In genomic region chr2:10196948-10197717, GRCh38 we compare ENCODE assay signal across 27 cellular contexts.
"Had no signal": no experiment of that assay in that cellular context is flagged by ENCODE, and none has a peak within 500 bp of the region (broad histone marks: within the 10 kb centered on the region; RNA-seq: fewer than 3 reads in every experiment).

No MANE protein-coding gene starts in this region.

- H3K4me3 ChIP-seq: coronary artery, esophagus muscularis mucosa, gastroesophageal sphincter, heart right ventricle, lung, neural progenitor cell, pancreas, smooth muscle cell, testis, tibial artery had no signal

- H3K4me1 Mint-ChIP-seq: naive thymus-derived CD4-positive, alpha-beta T cell had no signal

- H3K9ac ChIP-seq: neural progenitor cell had no signal

- FAIRE-seq: endothelial cell of umbilical vein, keratinocyte, pancreas had no signal

- H3K9me3 Mint-ChIP-seq: naive thymus-derived CD4-positive, alpha-beta T cell had no signal

- H3K4me2 ChIP-seq: neural progenitor cell, smooth muscle cell had no signal

- H3K4me1 ChIP-seq: foreskin keratinocyte, neural progenitor cell, pancreas, testis, tibial artery had no signal

- ATAC-seq: foreskin keratinocyte, gastroesophageal sphincter, left ventricle myocardium superior, pancreas had no signal

- H2AFZ ChIP-seq: neural progenitor cell had no signal

- H3K9me3 ChIP-seq: gastroesophageal sphincter, pancreas, testis had no signal

- H3K4me3 Mint-ChIP-seq: mesothelial cell of epicardium; naive thymus-derived CD4-positive, alpha-beta T cell; nephron; neural progenitor cell; type B pancreatic cell had no signal

- H3K27me3 Mint-ChIP-seq: naive thymus-derived CD4-positive, alpha-beta T cell; progenitor cell of endocrine pancreas; type B pancreatic cell had no signal

- H3K27ac Mint-ChIP-seq: mesothelial cell of epicardium; naive thymus-derived CD4-positive, alpha-beta T cell; nephron; neural progenitor cell; progenitor cell of endocrine pancreas; type B pancreatic cell had no signal

- H3K27ac ChIP-seq: coronary artery, esophagus muscularis mucosa, foreskin keratinocyte, gastroesophageal sphincter, heart right ventricle, neural progenitor cell, pancreas, testis, tibial artery had no signal

- DNase-seq: dermis blood vessel endothelial cell; effector memory CD4-positive, alpha-beta T cell; foreskin keratinocyte; heart right ventricle; left ventricle myocardium superior; mesenchymal stem cell; naive thymus-derived CD4-positive, alpha-beta T cell; stimulated activated CD4-positive, alpha-beta T cell treated with anti-CD3 and anti-CD28 coated beads, Interleukin-12 subunit alpha, Interleukin-12 subunit beta, amount 100 ng/mL, for 4 hours; stimulated activated CD4-positive, alpha-beta T cell treated with anti-CD3 and anti-CD28 coated beads, Interleukin-1b, Interleukin-23, amount 100 ng/mL, for 48 hours; stimulated activated CD4-positive, alpha-beta T cell treated with anti-CD3 and anti-CD28 coated beads, Interleukin-4, amount 100 ng/mL, for 1 hour; stimulated activated CD8-positive, alpha-beta memory T cell treated with anti-CD3 and anti-CD28 coated beads, Interleukin-4, amount 100 ng/mL, for 48 hours; stimulated activated naive CD4-positive, alpha-beta T cell; tibial artery had no signal

- H3K36me3 ChIP-seq: esophagus muscularis mucosa, gastroesophageal sphincter, heart right ventricle, neural progenitor cell, pancreas, tibial artery had no signal

- H3K27me3 ChIP-seq: esophagus muscularis mucosa, foreskin keratinocyte, gastroesophageal sphincter, heart right ventricle, neural progenitor cell, pancreas, testis, tibial artery had no signal
